ENCODE assay signal across 12 cellular contexts in genomic region chr1:185864889-185865288, GRCh38.
A peak's percentile ranks its signal among the peaks of the same experiment; 100 is the strongest.
DNase-seq lines count a peak whose midpoint lies in the region; ATAC-seq and TF ChIP-seq lines count a peak whose summit lies in the region.
"Had no signal": no experiment of that assay in that cellular context is flagged by ENCODE, and none has a peak within 500 bp of the region (broad histone marks: within the 10 kb centered on the region; RNA-seq: fewer than 3 reads in every experiment).

No MANE protein-coding gene starts in this region.

- H3K27me3 Mint-ChIP-seq in activated T-cell treated with anti-CD3 and anti-CD28 coated beads, Interleukin-2, amount 50 U/mL, for 24 hours: peaks cover 13% of the 10 kb centered on the region
- H3K27me3 Mint-ChIP-seq: brain, progenitor cell of endocrine pancreas had no signal

- no peak overlapping the region for H3K4me2 ChIP-seq in PC-3 (ENCODE audit: low read length)

- no peaks in the 10 kb centered on the region for H3K36me3 Mint-ChIP-seq in activated T-cell treated with anti-CD3 and anti-CD28 coated beads, Interleukin-2, amount 50 U/mL, for 24 hours (ENCODE audit: low read depth)
- H3K36me3 Mint-ChIP-seq: brain; CD8-positive, alpha-beta T cell had no signal

- TF ChIP-seq CTCF in PC-3 (conservative IDR thresholded peaks at IDR 0.05; ENCODE audit: low read depth, low read length) (no peak), colonic mucosa (IDR thresholded peaks at IDR 0.05) (no peak), left lung (IDR thresholded peaks at IDR 0.05) (no peak)

- H3K9me3 Mint-ChIP-seq in activated T-cell treated with anti-CD3 and anti-CD28 coated beads, Interleukin-2, amount 50 U/mL, for 24 hours: no peaks in the 10 kb centered on the region
- H3K9me3 Mint-ChIP-seq: brain; CD8-positive, alpha-beta T cell had no signal

- intact Hi-C loops in PC-3 (cut with micrococcal nuclease): no loop called here
- intact Hi-C loops in colonic mucosa (cut with DNase I): no loop called here
- intact Hi-C loops in left lung (cut with DNase I): no loop called here

- H3K9ac ChIP-seq in PC-3 (ENCODE audit: low read length): no peak overlapping the region
- no peak overlapping the region for H3K9ac ChIP-seq in colonic mucosa (ENCODE audit: low read depth in 2 of 2, low read length in 2 of 2)

- H3K4me3 ChIP-seq in PC-3 (ENCODE audit: low read length) (no peak overlapping the region), colonic mucosa (no peak overlapping the region), left lung (no peak overlapping the region)

- H3K27me3 ChIP-seq in PC-3 (ENCODE audit: low read length) (no peaks in the 10 kb centered on the region), colonic mucosa (no peaks in the 10 kb centered on the region), left lung (no peaks in the 10 kb centered on the region)

- no peak overlapping the region for H3K27ac Mint-ChIP-seq in activated T-cell treated with anti-CD3 and anti-CD28 coated beads, Interleukin-2, amount 50 U/mL, for 24 hours
- H3K27ac Mint-ChIP-seq: brain; CD8-positive, alpha-beta T cell; progenitor cell of endocrine pancreas had no signal

- H3K27ac ChIP-seq in PC-3 (ENCODE audit: low read length): peak overlapping the region; percentile 78
- H3K27ac ChIP-seq in colonic mucosa: peak overlapping the region; percentile 47
- H3K27ac ChIP-seq in left lung: no peak overlapping the region

- H3K9me3 ChIP-seq in PC-3 (ENCODE audit: low read length) (no peaks in the 10 kb centered on the region), colonic mucosa (no peaks in the 10 kb centered on the region), left lung (no peaks in the 10 kb centered on the region)

- ATAC-seq in PC-3 (peak; percentile 83), left lung (peak; percentile 23), HG03457 (IDR thresholded peaks at IDR 0.05; ENCODE audit: unreplicated experiment) (no peak)
- ATAC-seq: CD8-positive, alpha-beta T cell had no signal

- BruUV-seq in PC-3 (replicated peaks; lab: Mats Ljungman, UMichigan): no TSS peak

- no peaks in the 10 kb centered on the region for H3F3A ChIP-seq in PC-3 (ENCODE audit: low read length, unreplicated experiment)

- H2AFZ ChIP-seq in PC-3 (ENCODE audit: low read length): no peak overlapping the region

- in situ Hi-C loops in Caki2 (cut with HindIII; ENCODE audit: low pct_unique_long_range_greater_than_20kb, low sequenced_read_pairs): no loop called here

- no peaks in the 10 kb centered on the region for H3K4me1 Mint-ChIP-seq in activated T-cell treated with anti-CD3 and anti-CD28 coated beads, Interleukin-2, amount 50 U/mL, for 24 hours (ENCODE audit: low read depth)
- H3K4me1 Mint-ChIP-seq: brain had no signal

- CTCF ChIA-PET in PC-3 (lab: Charles Lee): no interaction called here

- H3K79me2 ChIP-seq in PC-3 (ENCODE audit: low read length): no peaks in the 10 kb centered on the region

- POLR2A ChIA-PET in PC-3 (lab: Charles Lee; ENCODE audit: unreplicated experiment): no interaction called here

- H3K36me3 ChIP-seq in PC-3 (ENCODE audit: low read depth, low read length): no peaks in the 10 kb centered on the region
- H3K36me3 ChIP-seq in colonic mucosa: no peaks in the 10 kb centered on the region
- no peaks in the 10 kb centered on the region for H3K36me3 ChIP-seq in left lung

- H3K9me2 ChIP-seq in PC-3 (replicated peaks; ENCODE audit: low read length): no peaks in the 10 kb centered on the region

- no peaks in the 10 kb centered on the region for H4K20me1 ChIP-seq in PC-3 (ENCODE audit: low read length)

- no peak overlapping the region for H3K4me3 Mint-ChIP-seq in activated T-cell treated with anti-CD3 and anti-CD28 coated beads, Interleukin-2, amount 50 U/mL, for 24 hours
- H3K4me3 Mint-ChIP-seq: brain; CD8-positive, alpha-beta T cell had no signal

- H3K4me1 ChIP-seq in PC-3 (ENCODE audit: insufficient read depth, low read length): peaks cover 31% of the 10 kb centered on the region
- H3K4me1 ChIP-seq in colonic mucosa: peaks cover 4% of the 10 kb centered on the region
- H3K4me1 ChIP-seq in left lung: no peaks in the 10 kb centered on the region

- DNase-seq in Caki2 (ENCODE audit: low read depth) (peak; percentile 83), PC-3 (peak; percentile 70), colonic mucosa (no peak), left lung (no peak), SK-N-DZ (ENCODE audit: low spot score) (no peak), NCI-H146 (lab: John Stamatoyannopoulos, UW) (no peak)
- no peak for DNase-seq in activated T-cell treated with anti-CD3 and anti-CD28 coated beads, Interleukin-2, amount 50 U/mL, for 24 hours
- DNase-seq: CD8-positive, alpha-beta T cell; NCI-H1417 treated with DMSO at 0.1 percent for 48 hours had no signal

Comparison
In these comparisons a context has a peak if more than half of its experiments do, and no peak if none do; other contexts are left out.
1. DNase-seq: peak in Caki2 (single experiment) and PC-3 (single experiment); none in colonic mucosa (single experiment), left lung (0 of 2), activated T-cell treated with anti-CD3 and anti-CD28 coated beads, Interleukin-2, amount 50 U/mL, for 24 hours (single experiment), SK-N-DZ (single experiment) and NCI-H146 (single experiment).
2. H3K27ac ChIP-seq: peak in PC-3 (single experiment) and colonic mucosa (single experiment); none in left lung (0 of 2).